Comparison of ENCODE assay signal across 7 cellular contexts in the genomic region with DNA sequence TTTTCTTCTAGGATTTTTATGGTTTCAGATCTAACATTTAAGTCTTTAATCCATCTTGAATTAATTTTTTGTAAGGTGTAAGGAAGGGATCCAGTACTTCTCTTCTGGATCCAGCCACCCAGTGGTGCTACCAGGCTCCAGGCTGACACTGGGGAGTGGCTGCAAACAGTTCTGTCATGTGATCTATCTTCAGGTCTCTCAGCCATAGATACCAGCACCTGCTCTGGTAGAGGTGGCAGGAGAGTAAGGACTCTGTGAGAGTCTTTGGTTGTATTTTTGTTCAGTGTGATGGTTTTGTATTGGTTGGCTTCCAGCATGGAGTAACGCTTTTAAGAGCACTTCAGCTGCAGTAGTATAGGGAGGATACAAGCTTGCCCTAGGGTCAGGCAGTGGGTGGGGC.
"Had no signal": no experiment of that assay in that cellular context is flagged by ENCODE, and none has a peak within 500 bp of the region (broad histone marks: within the 10 kb centered on the region; RNA-seq: fewer than 3 reads in every experiment).

No MANE protein-coding gene starts in this region.

- DNase-seq: H9, HCEC 1CT, IMR-90 had no signal

- ATAC-seq: GM23338 had no signal

- H3K9me3 Mint-ChIP-seq: GM23338 had no signal

- H3K4me3 Mint-ChIP-seq: GM23338, H9 had no signal

- H2AFZ ChIP-seq: GM23338 had no signal

- H3K4me3 ChIP-seq: GM23338 had no signal

- H3K27ac Mint-ChIP-seq: GM23338, H9 had no signal

- H3K4me1 Mint-ChIP-seq: GM23338 had no signal

- FAIRE-seq: H1, H54, HTR-8/SVneo had no signal

- H3K4me2 ChIP-seq: GM23338 had no signal
